Comparison of ENCODE assay signal across 1 cellular context in the genomic region with DNA sequence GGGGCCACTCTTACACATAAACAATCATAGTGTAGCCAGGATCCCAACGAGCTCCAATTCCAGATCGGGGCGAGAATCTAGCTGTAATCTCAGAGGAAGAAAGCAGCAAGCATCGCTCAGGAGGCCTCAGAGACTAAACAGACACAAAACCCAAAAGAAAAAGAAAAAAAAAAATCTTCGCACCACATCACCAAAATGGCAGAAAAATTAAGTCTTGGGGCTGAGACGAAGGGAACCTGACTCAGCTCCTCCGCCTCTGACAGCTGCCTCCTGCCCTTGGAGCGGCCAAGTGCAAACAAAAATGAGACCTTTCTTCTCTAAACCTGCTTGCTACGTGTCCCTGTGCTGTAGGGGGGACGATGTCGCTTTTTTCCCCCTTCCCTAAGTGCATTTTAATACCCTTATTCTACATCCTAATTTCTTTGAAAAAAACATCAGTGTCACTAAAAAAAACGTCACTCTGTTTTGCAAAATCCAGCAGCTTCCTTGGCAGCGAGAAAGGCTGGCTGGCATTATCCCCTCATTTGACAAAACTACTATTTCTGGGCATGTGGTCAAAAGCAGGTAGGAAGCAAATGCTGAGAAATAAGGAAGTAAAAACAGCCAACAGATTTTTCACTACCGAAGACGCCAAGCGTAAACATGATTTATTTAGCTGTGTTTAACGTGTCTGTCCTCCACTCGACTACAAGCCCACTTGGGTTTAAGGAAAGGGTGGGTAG.
TF ChIP-seq lines count a peak whose summit lies in the region.

No MANE protein-coding gene starts in this region.

TF ChIP-seq in HepG2, 621 proteins besides CTCF, POLR2A, EP300 and RAD21:
- TF ChIP-seq CBX2 (IDR thresholded peaks at IDR 0.05; ENCODE audit: low read depth, low read length) (no peak), CBX2 (CRISPR knock-in tag; IDR thresholded peaks at IDR 0.05; ENCODE audit: low read depth) (no peak), HOXA3 (CRISPR knock-in tag; IDR thresholded peaks at IDR 0.05) (no peak), ZNF180 (CRISPR knock-in tag; IDR thresholded peaks at IDR 0.05; ENCODE audit: borderline replicate concordance, low read depth) (no peak), MEIS2 (CRISPR knock-in tag; IDR thresholded peaks at IDR 0.05) (no peak), ISL2 (CRISPR knock-in tag; IDR thresholded peaks at IDR 0.05) (no peak), CREM (IDR thresholded peaks at IDR 0.05) (no peak), CREM (CRISPR knock-in tag; IDR thresholded peaks at IDR 0.05) (no peak)
- TF ChIP-seq, protein P1, sequence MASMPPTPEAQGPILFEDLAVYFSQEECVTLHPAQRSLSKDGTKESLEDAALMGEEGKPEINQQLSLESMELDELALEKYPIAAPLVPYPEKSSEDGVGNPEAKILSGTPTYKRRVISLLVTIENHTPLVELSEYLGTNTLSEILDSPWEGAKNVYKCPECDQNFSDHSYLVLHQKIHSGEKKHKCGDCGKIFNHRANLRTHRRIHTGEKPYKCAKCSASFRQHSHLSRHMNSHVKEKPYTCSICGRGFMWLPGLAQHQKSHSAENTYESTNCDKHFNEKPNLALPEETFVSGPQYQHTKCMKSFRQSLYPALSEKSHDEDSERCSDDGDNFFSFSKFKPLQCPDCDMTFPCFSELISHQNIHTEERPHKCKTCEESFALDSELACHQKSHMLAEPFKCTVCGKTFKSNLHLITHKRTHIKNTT (CRISPR knock-in tag; IDR thresholded peaks at IDR 0.05), result no peak
- TF ChIP-seq, protein P2, sequence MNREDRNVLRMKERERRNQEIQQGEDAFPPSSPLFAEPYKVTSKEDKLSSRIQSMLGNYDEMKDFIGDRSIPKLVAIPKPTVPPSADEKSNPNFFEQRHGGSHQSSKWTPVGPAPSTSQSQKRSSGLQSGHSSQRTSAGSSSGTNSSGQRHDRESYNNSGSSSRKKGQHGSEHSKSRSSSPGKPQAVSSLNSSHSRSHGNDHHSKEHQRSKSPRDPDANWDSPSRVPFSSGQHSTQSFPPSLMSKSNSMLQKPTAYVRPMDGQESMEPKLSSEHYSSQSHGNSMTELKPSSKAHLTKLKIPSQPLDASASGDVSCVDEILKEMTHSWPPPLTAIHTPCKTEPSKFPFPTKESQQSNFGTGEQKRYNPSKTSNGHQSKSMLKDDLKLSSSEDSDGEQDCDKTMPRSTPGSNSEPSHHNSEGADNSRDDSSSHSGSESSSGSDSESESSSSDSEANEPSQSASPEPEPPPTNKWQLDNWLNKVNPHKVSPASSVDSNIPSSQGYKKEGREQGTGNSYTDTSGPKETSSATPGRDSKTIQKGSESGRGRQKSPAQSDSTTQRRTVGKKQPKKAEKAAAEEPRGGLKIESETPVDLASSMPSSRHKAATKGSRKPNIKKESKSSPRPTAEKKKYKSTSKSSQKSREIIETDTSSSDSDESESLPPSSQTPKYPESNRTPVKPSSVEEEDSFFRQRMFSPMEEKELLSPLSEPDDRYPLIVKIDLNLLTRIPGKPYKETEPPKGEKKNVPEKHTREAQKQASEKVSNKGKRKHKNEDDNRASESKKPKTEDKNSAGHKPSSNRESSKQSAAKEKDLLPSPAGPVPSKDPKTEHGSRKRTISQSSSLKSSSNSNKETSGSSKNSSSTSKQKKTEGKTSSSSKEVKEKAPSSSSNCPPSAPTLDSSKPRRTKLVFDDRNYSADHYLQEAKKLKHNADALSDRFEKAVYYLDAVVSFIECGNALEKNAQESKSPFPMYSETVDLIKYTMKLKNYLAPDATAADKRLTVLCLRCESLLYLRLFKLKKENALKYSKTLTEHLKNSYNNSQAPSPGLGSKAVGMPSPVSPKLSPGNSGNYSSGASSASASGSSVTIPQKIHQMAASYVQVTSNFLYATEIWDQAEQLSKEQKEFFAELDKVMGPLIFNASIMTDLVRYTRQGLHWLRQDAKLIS (CRISPR knock-in tag; IDR thresholded peaks at IDR 0.05), result no peak
